In the genomic region with DNA sequence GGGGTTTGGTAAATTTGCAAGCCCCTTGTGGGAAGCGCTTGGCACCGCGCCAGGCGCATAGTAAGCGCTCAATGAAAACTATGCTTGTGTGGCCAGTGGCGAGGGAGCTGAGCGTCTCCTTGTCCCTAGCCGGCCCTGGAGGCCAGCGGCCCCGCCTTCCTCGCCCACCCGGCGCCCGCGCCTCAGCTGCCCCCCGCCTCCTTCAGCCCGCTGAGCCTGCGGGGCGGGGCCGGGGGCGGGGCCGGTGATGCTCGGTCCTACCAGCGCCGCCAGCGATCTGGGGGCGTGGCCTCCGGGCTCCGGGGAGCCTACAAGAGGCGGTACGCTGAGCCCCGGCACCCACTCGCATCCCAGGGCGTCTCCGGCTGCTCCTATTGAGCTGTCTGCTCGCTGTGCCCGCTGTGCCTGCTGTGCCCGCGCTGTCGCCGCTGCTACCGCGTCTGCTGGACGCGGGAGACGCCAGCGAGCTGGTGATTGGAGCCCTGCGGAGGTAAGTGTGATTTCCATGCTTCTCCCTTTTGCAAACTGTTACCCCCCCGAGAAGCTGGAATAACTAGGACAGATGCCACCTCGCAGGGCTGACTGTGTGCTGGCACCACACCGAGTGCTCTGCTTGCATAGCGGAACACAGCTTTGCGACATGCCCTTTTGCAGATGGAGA, we compare ENCODE assay signal across 8 cellular contexts. TPM values are rescaled to one million over a fixed set of nuclear protein-coding genes. Genes with fewer than 3 reads are reported as not detected.
DNase-seq lines count a peak whose midpoint lies in the region; ATAC-seq and TF ChIP-seq lines count a peak whose summit lies in the region.

A gene with protein sequence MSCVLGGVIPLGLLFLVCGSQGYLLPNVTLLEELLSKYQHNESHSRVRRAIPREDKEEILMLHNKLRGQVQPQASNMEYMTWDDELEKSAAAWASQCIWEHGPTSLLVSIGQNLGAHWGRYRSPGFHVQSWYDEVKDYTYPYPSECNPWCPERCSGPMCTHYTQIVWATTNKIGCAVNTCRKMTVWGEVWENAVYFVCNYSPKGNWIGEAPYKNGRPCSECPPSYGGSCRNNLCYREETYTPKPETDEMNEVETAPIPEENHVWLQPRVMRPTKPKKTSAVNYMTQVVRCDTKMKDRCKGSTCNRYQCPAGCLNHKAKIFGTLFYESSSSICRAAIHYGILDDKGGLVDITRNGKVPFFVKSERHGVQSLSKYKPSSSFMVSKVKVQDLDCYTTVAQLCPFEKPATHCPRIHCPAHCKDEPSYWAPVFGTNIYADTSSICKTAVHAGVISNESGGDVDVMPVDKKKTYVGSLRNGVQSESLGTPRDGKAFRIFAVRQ (plus strand): TSS at position 342 of the 661 bp plus-strand sequence. CDS start 18,511 bp downstream, outside the sequence.

- H3K9me3 Mint-ChIP-seq in natural killer cell treated with Interleukin-12 subunit alpha and Interleukin-12 subunit beta and Interleukin-15 and Interleukin-18, amount 100 ng/mL, for 72 hours: no peaks in the 10 kb centered on the region
- H3K9me3 Mint-ChIP-seq in stimulated activated effector memory CD8-positive, alpha-beta T cell treated with anti-CD3 and anti-CD28 coated beads, Interleukin-12 subunit alpha, Interleukin-12 subunit beta, amount 100 ng/mL, for 72 hours: no peaks in the 10 kb centered on the region

- no peaks in the 10 kb centered on the region for H3K79me2 ChIP-seq in DND-41 (ENCODE audit: insufficient read depth, low read length)
- H3K79me2 ChIP-seq in Loucy (ENCODE audit: insufficient read depth, low read length): no peaks in the 10 kb centered on the region

- H3K36me3 Mint-ChIP-seq in natural killer cell treated with Interleukin-12 subunit alpha and Interleukin-12 subunit beta and Interleukin-15 and Interleukin-18, amount 100 ng/mL, for 72 hours: no peaks in the 10 kb centered on the region
- no peaks in the 10 kb centered on the region for H3K36me3 Mint-ChIP-seq in stimulated activated effector memory CD8-positive, alpha-beta T cell treated with anti-CD3 and anti-CD28 coated beads, Interleukin-12 subunit alpha, Interleukin-12 subunit beta, amount 100 ng/mL, for 72 hours

- no peaks in the 10 kb centered on the region for H3K9me2 ChIP-seq in Loucy (replicated peaks; ENCODE audit: low read depth, low read length)

- H3K4me3 Mint-ChIP-seq in natural killer cell treated with Interleukin-12 subunit alpha and Interleukin-12 subunit beta and Interleukin-15 and Interleukin-18, amount 100 ng/mL, for 72 hours: peak within 1 kb of the TSS; percentile 78
- H3K4me3 Mint-ChIP-seq in stimulated activated effector memory CD8-positive, alpha-beta T cell treated with anti-CD3 and anti-CD28 coated beads, Interleukin-12 subunit alpha, Interleukin-12 subunit beta, amount 100 ng/mL, for 72 hours: peak within 1 kb of the TSS; percentile 71

- H3K4me1 ChIP-seq in DND-41 (ENCODE audit: insufficient read depth, low read length) (peaks cover 15% of the 10 kb centered on the region), Loucy (ENCODE audit: insufficient read depth, low read length, poor library complexity, severe bottlenecking) (no peaks in the 10 kb centered on the region)

- H3K27me3 ChIP-seq in DND-41 (ENCODE audit: insufficient read depth, low read length, poor library complexity) (peaks cover 15% of the 10 kb centered on the region), Loucy (ENCODE audit: insufficient read depth, low read length, poor library complexity, severe bottlenecking) (no peaks in the 10 kb centered on the region)

- peak; percentile 96 for DNase-seq in DND-41
- peak; percentile 87 to 97 for DNase-seq in SHP77 (lab: John Stamatoyannopoulos, UW)
- peak; percentile 82 for DNase-seq in activated gamma-delta T cell treated with Interleukin-2 at 50 U/mL for 16 hours
- peak; percentile 71 for DNase-seq in fibroblast of the conjunctiva (ENCODE audit: low read depth)
- peak; percentile 90 for DNase-seq in natural killer cell treated with Interleukin-12 subunit alpha and Interleukin-12 subunit beta and Interleukin-15 and Interleukin-18, amount 100 ng/mL, for 72 hours (ENCODE audit: low spot score)
- peak; percentile 49 to 77 for DNase-seq in stimulated activated effector memory CD8-positive, alpha-beta T cell treated with anti-CD3 and anti-CD28 coated beads, Interleukin-12 subunit alpha, Interleukin-12 subunit beta, amount 100 ng/mL, for 72 hours (ENCODE audit: low spot score in 2 of 2)

- ATAC-seq in DND-41 (ENCODE audit: insufficient read depth, low read depth) (peak; percentile 100), GM18505 (IDR thresholded peaks at IDR 0.05; ENCODE audit: unreplicated experiment) (no peak)
- peak; percentile 93 to 96 for ATAC-seq in natural killer cell treated with Interleukin-12 subunit alpha and Interleukin-12 subunit beta and Interleukin-15 and Interleukin-18, amount 100 ng/mL, for 72 hours
- ATAC-seq in stimulated activated effector memory CD8-positive, alpha-beta T cell treated with anti-CD3 and anti-CD28 coated beads, Interleukin-12 subunit alpha, Interleukin-12 subunit beta, amount 100 ng/mL, for 72 hours: peak; percentile 89

- H3K27ac Mint-ChIP-seq in natural killer cell treated with Interleukin-12 subunit alpha and Interleukin-12 subunit beta and Interleukin-15 and Interleukin-18, amount 100 ng/mL, for 72 hours: no peak within 1 kb of the TSS
- H3K27ac Mint-ChIP-seq in stimulated activated effector memory CD8-positive, alpha-beta T cell treated with anti-CD3 and anti-CD28 coated beads, Interleukin-12 subunit alpha, Interleukin-12 subunit beta, amount 100 ng/mL, for 72 hours: no peak within 1 kb of the TSS

- no peaks in the 10 kb centered on the region for H3K9me3 ChIP-seq in DND-41 (ENCODE audit: insufficient read depth, low read length, severe bottlenecking)
- H3K9me3 ChIP-seq in Loucy (ENCODE audit: insufficient read depth, low read depth, low read length): no peaks in the 10 kb centered on the region

- H3K4me3 ChIP-seq in DND-41 (ENCODE audit: low read depth in 1 of 2, low read length in 2 of 2): peak within 1 kb of the TSS in 1 of 2 experiments; percentile 53; a peak in 2 of 4 replicates
- peak within 1 kb of the TSS; percentile 56 for H3K4me3 ChIP-seq in Loucy (ENCODE audit: low read length, poor library complexity, severe bottlenecking)

- peaks cover 14 to 25% of the 10 kb centered on the region in 2 donors for H3K27me3 Mint-ChIP-seq in natural killer cell treated with Interleukin-12 subunit alpha and Interleukin-12 subunit beta and Interleukin-15 and Interleukin-18, amount 100 ng/mL, for 72 hours

- H3K27ac ChIP-seq in DND-41 (ENCODE audit: low read length): no peak within 1 kb of the TSS

- no peaks in the 10 kb centered on the region for H3K36me3 ChIP-seq in DND-41 (ENCODE audit: insufficient read depth, low read length)
- H3K36me3 ChIP-seq in Loucy (ENCODE audit: insufficient read depth, low read length): no peaks in the 10 kb centered on the region

- H3K4me2 ChIP-seq in DND-41 (ENCODE audit: insufficient read depth, low read length) (peak within 1 kb of the TSS; percentile 85), Loucy (ENCODE audit: low read depth, low read length, poor library complexity, severe bottlenecking) (peak within 1 kb of the TSS; percentile 79)

- no peaks in the 10 kb centered on the region for H3F3A ChIP-seq in Loucy (ENCODE audit: low read depth)

- no peak for TF ChIP-seq POLR2A in GM18505 (IDR thresholded peaks at IDR 0.05; ENCODE audit: borderline replicate concordance, extremely low read depth, insufficient read depth, insufficient read length)

- peak within 1 kb of the TSS; percentile 41 for H3K9ac ChIP-seq in DND-41 (ENCODE audit: low read depth, low read length)
- H3K9ac ChIP-seq in Loucy (ENCODE audit: low read depth, low read length, poor library complexity, severe bottlenecking): no peak within 1 kb of the TSS

- H2AFZ ChIP-seq in DND-41 (ENCODE audit: low read depth, low read length): peak within 1 kb of the TSS; percentile 61
- no peak within 1 kb of the TSS for H2AFZ ChIP-seq in Loucy (ENCODE audit: low read length)

- H4K20me1 ChIP-seq in DND-41 (ENCODE audit: insufficient read depth, low read length) (peaks cover 15% of the 10 kb centered on the region), Loucy (ENCODE audit: insufficient read depth, low read length, poor library complexity, severe bottlenecking) (no peaks in the 10 kb centered on the region)

- H3K4me1 Mint-ChIP-seq in natural killer cell treated with Interleukin-12 subunit alpha and Interleukin-12 subunit beta and Interleukin-15 and Interleukin-18, amount 100 ng/mL, for 72 hours (ENCODE audit: low read depth in 2 of 2): peaks cover 8 to 9% of the 10 kb centered on the region in 2 donors
- peaks cover 12% of the 10 kb centered on the region for H3K4me1 Mint-ChIP-seq in stimulated activated effector memory CD8-positive, alpha-beta T cell treated with anti-CD3 and anti-CD28 coated beads, Interleukin-12 subunit alpha, Interleukin-12 subunit beta, amount 100 ng/mL, for 72 hours

- peak; percentile 4 for TF ChIP-seq CTCF in DND-41 (IDR thresholded peaks at IDR 0.05; ENCODE audit: borderline replicate concordance, extremely low read depth, low read length, poor library complexity, severe bottlenecking)
- no peak for TF ChIP-seq CTCF in Loucy (conservative IDR thresholded peaks at IDR 0.05; ENCODE audit: low read length)

RNA-seq across cellular contexts. Expression of the gene that starts here (rescaled TPM):
- total RNA-seq in natural killer cell treated with Interleukin-12 subunit alpha and Interleukin-12 subunit beta and Interleukin-15 and Interleukin-18, amount 100 ng/mL, for 72 hours: 1 to 10 TPM in 1 of 2 donors, under 1 TPM in 1; 0.43 to 1.7 TPM
